In the genomic region with DNA sequence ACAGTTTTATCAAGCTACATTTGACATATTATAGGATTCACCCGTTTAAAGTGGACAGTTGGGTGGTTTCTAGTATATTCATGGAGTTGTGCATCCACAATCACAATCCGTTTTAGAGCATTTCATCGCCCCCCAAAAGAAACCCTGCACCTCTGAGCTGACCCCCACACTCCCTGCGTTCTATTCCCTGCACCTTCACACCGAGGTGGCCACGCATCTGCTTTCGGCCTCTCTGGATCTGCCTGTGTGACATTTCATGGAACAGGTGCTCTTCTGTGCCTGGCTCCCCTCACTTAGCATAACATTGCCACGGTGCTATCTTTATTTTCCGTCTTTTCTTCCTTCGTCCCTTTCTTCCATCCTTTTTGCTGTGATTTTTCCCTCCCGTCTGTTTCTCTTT, we compare ENCODE assay signal across 22 cellular contexts. TPM values are rescaled to one million over a fixed set of nuclear protein-coding genes. Genes with fewer than 3 reads are reported as not detected.
DNase-seq lines count a peak whose midpoint lies in the region; ATAC-seq and TF ChIP-seq lines count a peak whose summit lies in the region.
"Had no signal": no experiment of that assay in that cellular context is flagged by ENCODE, and none has a peak within 500 bp of the region (broad histone marks: within the 10 kb centered on the region; RNA-seq: fewer than 3 reads in every experiment).

No MANE protein-coding gene starts in this region.

- H3K4me1 ChIP-seq in spleen = peaks cover 0 to 99% (median 37%) of the 10 kb centered on the region in 6 donors
- H3K4me1 ChIP-seq: right lobe of liver had no signal

- peak overlapping the region; percentile 79 for H3K27ac Mint-ChIP-seq in activated T-cell treated with anti-CD3 and anti-CD28 coated beads, Interleukin-2, amount 50 U/mL, for 24 hours
- peak overlapping the region; percentile 75 to 94 for H3K27ac Mint-ChIP-seq in T-cell
- H3K27ac Mint-ChIP-seq in effector memory CD8-positive, alpha-beta T cell = no peak overlapping the region

- CTCF ChIA-PET in T-cell (lab: Charles Lee) = interaction anchor here in 1 of 2 donors (0.5 to 0.7 kb wide), 2 partner anchors 131 to 734 kb away, joined by 3 to 8 read pairs; no protein-coding TSS in a partner anchor

- POLR2A ChIA-PET in T-cell (lab: Charles Lee) = no interaction called here

- intact Hi-C loops in dorsolateral prefrontal cortex (cut with DNase I) (no loop called here), spleen (cut with DNase I; ENCODE audit: low total_unique reads) (loop anchor here (10.0 kb wide), 1 partner anchor 156 kb away; no protein-coding TSS in a partner anchor)

- H3K4me3 ChIP-seq in dorsolateral prefrontal cortex (peak overlapping the region in 2 of 59 donors; percentile 10 to 23), spleen (peak overlapping the region in 3 of 8 donors; percentile 1 to 36 (median 9))
- H3K4me3 ChIP-seq: GM12878, GM23248, lower lobe of right lung, pancreas, right lobe of liver had no signal

- peaks cover 84% of the 10 kb centered on the region for H3K36me3 Mint-ChIP-seq in activated T-cell treated with anti-CD3 and anti-CD28 coated beads, Interleukin-2, amount 50 U/mL, for 24 hours (ENCODE audit: low read depth)
- H3K36me3 Mint-ChIP-seq in T-cell = peaks cover 6% of the 10 kb centered on the region
- peaks cover 3% of the 10 kb centered on the region for H3K36me3 Mint-ChIP-seq in effector memory CD8-positive, alpha-beta T cell (ENCODE audit: insufficient read depth)

- H3K27ac ChIP-seq in dorsolateral prefrontal cortex = peak overlapping the region in 32 of 59 donors; percentile 2 to 86 (median 54)
- peak overlapping the region in 5 of 8 donors; percentile 20 to 90 (median 83) for H3K27ac ChIP-seq in spleen
- H3K27ac ChIP-seq: GM23248, pancreas, right lobe of liver had no signal

- WGBS in spleen, 5 donors = 80 to 89% (median 84%) methylated on average over 11 of the region's 11 CpGs

- TF ChIP-seq CTCF in dorsolateral prefrontal cortex (IDR thresholded peaks at IDR 0.05 in 54 of 56, conservative IDR thresholded peaks at IDR 0.05 in 2 of 56; ENCODE audit: low read depth in 1 of 56, partially characterized antibody in 56 of 56) (no peak), spleen (IDR thresholded peaks at IDR 0.05 in 8 of 11, conservative IDR thresholded peaks at IDR 0.05 in 3 of 11) (no peak)

- peaks cover 0 to 31% (median 0%) of the 10 kb centered on the region in 6 donors for H3K36me3 ChIP-seq in spleen
- H3K36me3 ChIP-seq: lower lobe of right lung, pancreas, right lobe of liver had no signal

- no peaks in the 10 kb centered on the region for H3K27me3 Mint-ChIP-seq in activated T-cell treated with anti-CD3 and anti-CD28 coated beads, Interleukin-2, amount 50 U/mL, for 24 hours
- no peaks in the 10 kb centered on the region for H3K27me3 Mint-ChIP-seq in T-cell
- H3K27me3 Mint-ChIP-seq in effector memory CD8-positive, alpha-beta T cell = peaks cover 12 to 47% of the 10 kb centered on the region in 2 donors

- no peaks in the 10 kb centered on the region for H3K9me3 Mint-ChIP-seq in activated T-cell treated with anti-CD3 and anti-CD28 coated beads, Interleukin-2, amount 50 U/mL, for 24 hours
- H3K9me3 Mint-ChIP-seq in T-cell = no peaks in the 10 kb centered on the region
- no peaks in the 10 kb centered on the region for H3K9me3 Mint-ChIP-seq in effector memory CD8-positive, alpha-beta T cell

- TF ChIP-seq POLR2A in spleen (IDR thresholded peaks at IDR 0.05) = no peak

- no peaks in the 10 kb centered on the region for H3K9me3 ChIP-seq in spleen
- H3K9me3 ChIP-seq: lower lobe of right lung, pancreas, right lobe of liver had no signal

- H3K4me3 Mint-ChIP-seq in activated T-cell treated with anti-CD3 and anti-CD28 coated beads, Interleukin-2, amount 50 U/mL, for 24 hours = no peak overlapping the region
- H3K4me3 Mint-ChIP-seq in T-cell = peak overlapping the region in 1 of 3 donors; percentile 29
- H3K4me3 Mint-ChIP-seq in effector memory CD8-positive, alpha-beta T cell = no peak overlapping the region

- H3K4me1 Mint-ChIP-seq in activated T-cell treated with anti-CD3 and anti-CD28 coated beads, Interleukin-2, amount 50 U/mL, for 24 hours (ENCODE audit: low read depth) = peaks cover 46% of the 10 kb centered on the region
- H3K4me1 Mint-ChIP-seq in T-cell = peaks cover 37 to 68% (median 40%) of the 10 kb centered on the region in 3 donors
- H3K4me1 Mint-ChIP-seq in effector memory CD8-positive, alpha-beta T cell (ENCODE audit: low read depth in 2 of 2) = peaks cover 0 to 6% of the 10 kb centered on the region in 2 donors

- no peak for DNase-seq in activated T-cell treated with anti-CD3 and anti-CD28 coated beads, Interleukin-2, amount 50 U/mL, for 24 hours
- no peak for DNase-seq in activated T-cell treated with anti-CD3 and anti-CD28 coated beads, Interleukin-2, amount 50 U/mL, for 1 hour
- DNase-seq in T-cell (no peak), dorsolateral prefrontal cortex (peak in 2 of 10 donors; percentile 15 to 20), spleen (peak; percentile 41)
- DNase-seq in effector memory CD8-positive, alpha-beta T cell = no peak
- DNase-seq: activated CD4-positive, alpha-beta T cell treated with anti-CD3 and anti-CD28 coated beads, Interleukin-2, amount 50 U/mL, for 4 hours; dermis blood vessel endothelial cell; DMS53; GM23248; MM.1S; NCI-H1694 treated with DMSO at 0.1 percent for 48 hours; NCI-H774; SHP77 had no signal

- H3K27me3 ChIP-seq in dorsolateral prefrontal cortex = peaks cover 0 to 11% (median 0%) of the 10 kb centered on the region in 45 donors
- H3K27me3 ChIP-seq in spleen (replicated peaks in 1 of 7) = peaks cover 0 to 10% (median 0%) of the 10 kb centered on the region in 7 donors
- H3K27me3 ChIP-seq: pancreas, right lobe of liver had no signal

- no peak for ATAC-seq in T-cell (replicated peaks in 1 of 4)
- ATAC-seq in HG02970 (IDR thresholded peaks at IDR 0.05; ENCODE audit: low FRiP score, unreplicated experiment) = no peak
- ATAC-seq in effector memory CD8-positive, alpha-beta T cell (replicated peaks) = no peak
- ATAC-seq in HG02759 (IDR thresholded peaks at IDR 0.05; ENCODE audit: unreplicated experiment) = no peak

RNA-seq across cellular contexts. Expression of a gene that starts 32.7 kb away (rescaled TPM):
- total RNA-seq in T-cell (10 to 100 TPM in 1 of 5 donors, 1 to 10 TPM in 4; 2.9 to 14.4 (median 5.5) TPM), dorsolateral prefrontal cortex (10 to 100 TPM in 119 of 120 experiments, 1 to 10 TPM in 1; 8.7 to 45.7 (median 25.9) TPM), spleen (10 to 100 TPM; 14.6 to 85.2 (median 31.9) TPM)
- 1 to 10 TPM; 1.9 to 4.8 (median 4.4) TPM for polyA plus RNA-seq in spleen
- total RNA-seq: dermis blood vessel endothelial cell, fibroblast of villous mesenchyme, GM23248, OCI-LY7 had no signal
- polyA plus RNA-seq: GM23248 had no signal

Comparison
In these comparisons a context has a peak if more than half of its experiments do, and no peak if none do; other contexts are left out.
1. H3K27ac Mint-ChIP-seq: peak in activated T-cell treated with anti-CD3 and anti-CD28 coated beads, Interleukin-2, amount 50 U/mL, for 24 hours (single experiment) and T-cell (2 of 2); none in effector memory CD8-positive, alpha-beta T cell (0 of 2).